Comparison of ENCODE assay signal across 18 cellular contexts in genomic region chr17:54902611-54903010, GRCh38. TPM values are rescaled to one million over a fixed set of nuclear protein-coding genes. Genes with fewer than 3 reads are reported as not detected.
DNase-seq lines count a peak whose midpoint lies in the region; ATAC-seq and TF ChIP-seq lines count a peak whose summit lies in the region.
"Had no signal": no experiment of that assay in that cellular context is flagged by ENCODE, and none has a peak within 500 bp of the region (broad histone marks: within the 10 kb centered on the region; RNA-seq: fewer than 3 reads in every experiment).

No MANE protein-coding gene starts in this region.

- H3K9me2 ChIP-seq in SK-N-SH = no peaks in the 10 kb centered on the region

- DNase-seq in SK-N-SH (peak; percentile 31), SK-N-DZ (ENCODE audit: low spot score) (peak; percentile 81), mesenchymal stem cell (no peak), GF-D8 (lab: John Stamatoyannopoulos, UW) (no peak)
- DNase-seq: 8988T; AML-193; CD8-positive, alpha-beta T cell; DND-41; Karpas-422; NCI-H1694; NCI-H2081 treated with DMSO at 0.1 percent for 48 hours; NCI-H510A; SIG-M5 had no signal

- POLR2A ChIA-PET in SK-N-SH (lab: Yijun Ruan, JAX) = no interaction called here

- H3K4me3 ChIP-seq in SK-N-SH (ENCODE audit: low read depth in 2 of 2, low read length in 1 of 2) (no peak overlapping the region), mesenchymal stem cell (ENCODE audit: insufficient read depth in 1 of 2, low read depth in 1 of 2, low read length in 2 of 2) (no peak overlapping the region)
- H3K4me3 ChIP-seq: GM23338 had no signal

- H3K4me2 ChIP-seq in SK-N-SH (no peak overlapping the region), mesenchymal stem cell (ENCODE audit: low read length, poor library complexity, severe bottlenecking) (no peak overlapping the region)
- H3K4me2 ChIP-seq: GM23338 had no signal

- H3K4ac ChIP-seq in mesenchymal stem cell (ENCODE audit: low read depth in 1 of 2, low read length in 2 of 2) = no peak overlapping the region

- peaks cover 4% of the 10 kb centered on the region for H3F3A ChIP-seq in SK-N-SH (replicated peaks; ENCODE audit: insufficient read depth)

- H2BK120ac ChIP-seq in mesenchymal stem cell (ENCODE audit: low read depth, low read length) = no peak overlapping the region

- H2BK15ac ChIP-seq in mesenchymal stem cell (ENCODE audit: low read depth, poor library complexity, severe bottlenecking) = no peak overlapping the region

- no peak overlapping the region for H2BK12ac ChIP-seq in mesenchymal stem cell (ENCODE audit: low read length in 2 of 2)

- H3K27me3 ChIP-seq in SK-N-SH (ENCODE audit: insufficient read depth) (no peaks in the 10 kb centered on the region), mesenchymal stem cell (ENCODE audit: control insufficient read depth in 1 of 2, insufficient read depth in 1 of 2, low read length in 2 of 2) (peaks cover 0 to 28% of the 10 kb centered on the region in 2 experiments)

- TF ChIP-seq RAD21 in SK-N-SH (IDR thresholded peaks at IDR 0.05; ENCODE audit: low read length) = no peak

- TF ChIP-seq EP300 in SK-N-SH (IDR thresholded peaks at IDR 0.05; ENCODE audit: borderline replicate concordance in 1 of 2, low read depth in 1 of 2, low read length in 1 of 2) = no peak

- peaks cover 13% of the 10 kb centered on the region for H3K79me2 ChIP-seq in SK-N-SH (ENCODE audit: insufficient read depth)

- no peak overlapping the region for H2AK5ac ChIP-seq in mesenchymal stem cell (ENCODE audit: low read length, severe bottlenecking)

- H4K20me1 ChIP-seq in SK-N-SH (ENCODE audit: insufficient read depth) = no peaks in the 10 kb centered on the region

- 49% methylated on average over 5 of the region's 5 CpGs for WGBS in SK-N-SH (ENCODE audit: low lambda C conversion rate)
- WGBS in mesenchymal stem cell = 85% methylated on average over 5 of the region's 5 CpGs

- no peak for ATAC-seq in SK-N-SH treated with all-trans-retinoic acid at 6 μM for 48 hours
- ATAC-seq in GM21717 (IDR thresholded peaks at IDR 0.05; ENCODE audit: unreplicated experiment) = no peak
- no peak for ATAC-seq in HG03135 (IDR thresholded peaks at IDR 0.05; ENCODE audit: unreplicated experiment)
- ATAC-seq: CD8-positive, alpha-beta T cell; GM23338 had no signal

- H3K18ac ChIP-seq in mesenchymal stem cell (ENCODE audit: low read depth in 1 of 2, low read length in 2 of 2) = no peak overlapping the region

- H3K4me1 ChIP-seq in SK-N-SH (ENCODE audit: control insufficient read depth in 1 of 2, insufficient read depth in 2 of 2, low read depth in 1 of 2, low read length in 1 of 2) = peaks cover 0 to 34% of the 10 kb centered on the region in 2 experiments; a peak in 2 of 4 replicates
- peaks cover 14% of the 10 kb centered on the region for H3K4me1 ChIP-seq in mesenchymal stem cell (ENCODE audit: control insufficient read depth, insufficient read depth, low read depth, low read length)

- TF ChIP-seq CTCF in SK-N-SH (IDR thresholded peaks at IDR 0.05) = no peak

- no peak overlapping the region for H2AFZ ChIP-seq in SK-N-SH (ENCODE audit: low read depth)
- no peak overlapping the region for H2AFZ ChIP-seq in mesenchymal stem cell (ENCODE audit: low read depth, low read length)
- H2AFZ ChIP-seq: GM23338 had no signal

- CTCF ChIA-PET in SK-N-SH (lab: Yijun Ruan, JAX) = interaction anchor here (1.1 to 3.0 kb wide), 7 partner anchors 10 to 476 kb away, joined by 3 to 16 read pairs (median 5); no protein-coding TSS in a partner anchor

- no peak overlapping the region for H3K14ac ChIP-seq in mesenchymal stem cell (ENCODE audit: low read length in 2 of 2)

- H3K9me3 ChIP-seq in SK-N-SH (no peaks in the 10 kb centered on the region), mesenchymal stem cell (ENCODE audit: control insufficient read depth, low read length) (no peaks in the 10 kb centered on the region)
- H3K9me3 ChIP-seq: HAP-1 had no signal

- peaks cover 16% of the 10 kb centered on the region for H3K79me1 ChIP-seq in mesenchymal stem cell (replicated peaks; ENCODE audit: low read length, poor library complexity, severe bottlenecking)

- no peak overlapping the region for H4K8ac ChIP-seq in mesenchymal stem cell (ENCODE audit: low read length)

- no peak overlapping the region for H4K91ac ChIP-seq in mesenchymal stem cell (ENCODE audit: low read length)

- H2BK5ac ChIP-seq in mesenchymal stem cell (ENCODE audit: low read depth, low read length, poor library complexity, severe bottlenecking) = no peak overlapping the region

- H3K9ac ChIP-seq in SK-N-SH (no peak overlapping the region), mesenchymal stem cell (ENCODE audit: low read length) (no peak overlapping the region)

- no peak overlapping the region for H3K27ac ChIP-seq in SK-N-SH (ENCODE audit: low read depth in 2 of 2, low read length in 1 of 2)
- H3K27ac ChIP-seq in mesenchymal stem cell (ENCODE audit: low read length, poor library complexity, severe bottlenecking) = peak overlapping the region; percentile 3

- H3K36me3 ChIP-seq in SK-N-SH (replicated peaks in 1 of 2; ENCODE audit: control insufficient read depth in 1 of 2, insufficient read depth in 2 of 2, low read length in 1 of 2) (peaks cover 21 to 26% of the 10 kb centered on the region in 2 experiments), mesenchymal stem cell (ENCODE audit: control insufficient read depth in 1 of 2, insufficient read depth in 2 of 2, low read depth in 1 of 2, low read length in 2 of 2) (peaks cover 0 to 9% of the 10 kb centered on the region in 2 experiments)

- H3K23ac ChIP-seq in mesenchymal stem cell (ENCODE audit: low read length in 2 of 2) = no peak overlapping the region

TF ChIP-seq in SK-N-SH, 30 proteins besides CTCF, POLR2A, EP300 and RAD21:
- TF ChIP-seq CHD2 (IDR thresholded peaks at IDR 0.05; ENCODE audit: low read length, partially characterized antibody) (no peak), FOXJ3 (CRISPR knock-in tag; IDR thresholded peaks at IDR 0.05) (no peak), EZH2phosphoT487 (IDR thresholded peaks at IDR 0.05; ENCODE audit: borderline replicate concordance, low read depth) (no peak), FOSL2 (IDR thresholded peaks at IDR 0.05; ENCODE audit: borderline replicate concordance, low read depth) (no peak), RCOR1 (IDR thresholded peaks at IDR 0.05; ENCODE audit: low read length) (peak; percentile 86; the same call in 1 of the 2 replicates)
TF ChIP-seq in SK-N-SH: peak in this region for 1.

TF ChIP-seq in SK-N-SH treated with all-trans-retinoic acid at 6 μM for 48 hours, 23 proteins besides CTCF, POLR2A, EP300 and RAD21 (continues in another document):
- TF ChIP-seq TSHZ2 (CRISPR knock-in tag; IDR thresholded peaks at IDR 0.05) = no peak
- TF ChIP-seq ZFP30 (CRISPR knock-in tag; IDR thresholded peaks at IDR 0.05) = no peak
- TF ChIP-seq GLIS3 (CRISPR knock-in tag; IDR thresholded peaks at IDR 0.05) = no peak
- no peak for TF ChIP-seq ESRRG (CRISPR knock-in tag; IDR thresholded peaks at IDR 0.05)
- TF ChIP-seq ARNTL (CRISPR knock-in tag; IDR thresholded peaks at IDR 0.05; ENCODE audit: borderline replicate concordance, low read depth) = no peak
- TF ChIP-seq PPARA (CRISPR knock-in tag; IDR thresholded peaks at IDR 0.05; ENCODE audit: borderline replicate concordance) = no peak
- TF ChIP-seq SNAI2 (CRISPR knock-in tag; IDR thresholded peaks at IDR 0.05) = no peak
- no peak for TF ChIP-seq POU6F1 (CRISPR knock-in tag; IDR thresholded peaks at IDR 0.05; ENCODE audit: borderline replicate concordance, low read depth)
- no peak for TF ChIP-seq TCF4 (CRISPR knock-in tag; IDR thresholded peaks at IDR 0.05; ENCODE audit: borderline replicate concordance)
- no peak for TF ChIP-seq RARB (CRISPR knock-in tag; IDR thresholded peaks at IDR 0.05)
- TF ChIP-seq BACH2 (CRISPR knock-in tag; IDR thresholded peaks at IDR 0.05; ENCODE audit: borderline replicate concordance) = no peak

RNA-seq across cellular contexts. Expression of gene TOM1L1, which starts 2.0 kb away (rescaled TPM):
- polyA plus RNA-seq in SK-N-SH (2012; rRNA removed) = 46.5 and 64.1 TPM in 2 replicates
- 62.7 and 70.8 TPM in 2 replicates for polyA plus RNA-seq in SK-N-SH (2012; cell fraction: cytosol; rRNA removed)
- polyA plus RNA-seq in SK-N-SH (2012; cell fraction: nucleus; rRNA removed) = 26.2 and 60.7 TPM in 2 replicates
- polyA plus RNA-seq in SK-N-DZ (2014; cell fraction: cytosol; rRNA removed) = 15.2 and 16.9 TPM in 2 replicates
- 16.4 and 24.4 TPM in 2 replicates for polyA plus RNA-seq in SK-N-DZ (2014; cell fraction: nucleus; rRNA removed)
- polyA plus RNA-seq in mesenchymal stem cell (2013, experiment 1 of 2) = 20.6 TPM
- 19.9 TPM for polyA plus RNA-seq in mesenchymal stem cell (2013, experiment 2 of 2)

Comparison
In these comparisons a context has a peak if more than half of its experiments do, and no peak if none do; other contexts are left out.
1. DNase-seq: peak in SK-N-SH (single experiment) and SK-N-DZ (single experiment); none in mesenchymal stem cell (single experiment) and GF-D8 (single experiment).